Comparison of ENCODE assay signal across 8 cellular contexts in the genomic region with DNA sequence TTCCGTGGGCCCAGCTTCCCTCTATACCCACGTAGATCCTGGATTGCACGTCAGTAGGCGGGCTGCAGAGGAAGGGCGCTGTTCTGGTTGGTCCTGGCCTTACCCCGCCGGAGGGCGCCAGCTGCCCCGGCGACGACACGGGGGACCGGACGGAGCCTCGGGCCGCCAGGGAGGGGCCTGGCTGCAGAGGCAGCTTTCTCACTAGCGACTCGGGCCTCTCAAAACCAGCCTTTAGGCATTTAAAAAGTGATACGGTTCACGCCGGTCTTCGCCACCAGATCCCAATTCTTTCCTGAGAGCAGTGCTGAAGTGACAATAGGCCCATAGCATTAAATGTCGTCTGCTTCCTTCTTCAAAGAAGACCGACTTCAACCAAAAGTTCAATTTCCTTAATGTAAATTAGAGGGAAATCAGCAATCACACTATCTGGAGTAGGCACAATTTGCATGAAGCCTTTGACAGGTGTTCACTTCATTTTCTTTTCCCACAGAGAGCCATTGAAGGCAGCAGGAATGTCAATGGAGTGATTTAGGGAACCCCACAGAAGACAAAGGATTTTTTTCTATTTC. TPM values are rescaled to one million over a fixed set of nuclear protein-coding genes. Genes with fewer than 3 reads are reported as not detected.
DNase-seq lines count a peak whose midpoint lies in the region; ATAC-seq and TF ChIP-seq lines count a peak whose summit lies in the region.

No MANE protein-coding gene starts in this region.

- ATAC-seq in GM18511 (IDR thresholded peaks at IDR 0.05; ENCODE audit: unreplicated experiment) (peak; percentile 89), HG02798 (IDR thresholded peaks at IDR 0.05; ENCODE audit: poor library complexity, unreplicated experiment) (peak; percentile 89), gastrocnemius medialis (peak; percentile 68 to 78), GM18519 (IDR thresholded peaks at IDR 0.05; ENCODE audit: low FRiP score, unreplicated experiment) (no peak)
- ATAC-seq in activated naive CD8-positive, alpha-beta T cell treated with anti-CD3 and anti-CD28 coated beads, Interleukin-2, amount 50 U/mL, for 24 hours = peak; percentile 93

- no peaks in the 10 kb centered on the region for H3K9me3 ChIP-seq in Peyer's patch
- H3K9me3 ChIP-seq in hepatocyte (ENCODE audit: low read depth) = no peaks in the 10 kb centered on the region
- no peaks in the 10 kb centered on the region for H3K9me3 ChIP-seq in gastrocnemius medialis

- H3K27me3 Mint-ChIP-seq in activated naive CD8-positive, alpha-beta T cell treated with anti-CD3 and anti-CD28 coated beads, Interleukin-2, amount 50 U/mL, for 24 hours = no peaks in the 10 kb centered on the region

- 18% methylated on average over 23 of the region's 24 CpGs for WGBS in hepatocyte (ENCODE audit: low lambda C conversion rate, missing lambda C conversion rate)

- TF ChIP-seq POLR2A in Peyer's patch (IDR thresholded peaks at IDR 0.05) (no peak), gastrocnemius medialis (IDR thresholded peaks at IDR 0.05) (no peak)

- H3K4me2 ChIP-seq in hepatocyte = peak overlapping the region; percentile 73

- H3K36me3 ChIP-seq in Peyer's patch = no peaks in the 10 kb centered on the region
- H3K36me3 ChIP-seq in hepatocyte (replicated peaks; ENCODE audit: insufficient read depth, low read depth) = no peaks in the 10 kb centered on the region
- H3K36me3 ChIP-seq in gastrocnemius medialis = no peaks in the 10 kb centered on the region

- DNase-seq in Peyer's patch (peak; percentile 73 to 88 (median 79)), hepatocyte (ENCODE audit: low spot score) (peak; percentile 61), gastrocnemius medialis (peak; percentile 33 to 48), NCI-H2196 (lab: John Stamatoyannopoulos, UW; ENCODE audit: unreplicated experiment) (no peak)
- DNase-seq in activated naive CD8-positive, alpha-beta T cell treated with anti-CD3 and anti-CD28 coated beads, Interleukin-2, amount 50 U/mL, for 24 hours = peak; percentile 69

- H3K4me3 ChIP-seq in Peyer's patch = peak overlapping the region; percentile 20 to 41 (median 30)
- H3K4me3 ChIP-seq in hepatocyte = no peak overlapping the region
- peak overlapping the region; percentile 22 to 38 (median 27) for H3K4me3 ChIP-seq in gastrocnemius medialis

- peak overlapping the region; percentile 24 for H3K4me3 Mint-ChIP-seq in activated naive CD8-positive, alpha-beta T cell treated with anti-CD3 and anti-CD28 coated beads, Interleukin-2, amount 50 U/mL, for 24 hours

- H3K4me1 ChIP-seq in Peyer's patch (peaks cover 0 to 8% (median 0%) of the 10 kb centered on the region in 4 donors), hepatocyte (ENCODE audit: insufficient read depth) (no peaks in the 10 kb centered on the region), gastrocnemius medialis (no peaks in the 10 kb centered on the region)

- no peaks in the 10 kb centered on the region for H3K9me2 ChIP-seq in hepatocyte (replicated peaks; ENCODE audit: insufficient read depth)

- intact Hi-C loops in gastrocnemius medialis (cut with DNase I; ENCODE audit: low total_unique reads) = no loop called here

- H3K9me3 Mint-ChIP-seq in activated naive CD8-positive, alpha-beta T cell treated with anti-CD3 and anti-CD28 coated beads, Interleukin-2, amount 50 U/mL, for 24 hours = no peaks in the 10 kb centered on the region

- TF ChIP-seq CTCF in Peyer's patch (IDR thresholded peaks at IDR 0.05) = peak in 3 of 6 experiments; percentile 16 to 34 (median 34)
- no peak for TF ChIP-seq CTCF in hepatocyte (IDR thresholded peaks at IDR 0.05; ENCODE audit: poor library complexity)
- peak in 2 of 5 experiments; percentile 29 to 34 for TF ChIP-seq CTCF in gastrocnemius medialis (IDR thresholded peaks at IDR 0.05 in 4 of 5, conservative IDR thresholded peaks at IDR 0.05 in 1 of 5)

- H3K36me3 Mint-ChIP-seq in activated naive CD8-positive, alpha-beta T cell treated with anti-CD3 and anti-CD28 coated beads, Interleukin-2, amount 50 U/mL, for 24 hours (ENCODE audit: low read depth) = no peaks in the 10 kb centered on the region

- in situ Hi-C loops in gastrocnemius medialis (cut with MboI; ENCODE audit: low sequenced_read_pairs in 4 of 4) = no loop called here

- H4K20me1 ChIP-seq in hepatocyte (ENCODE audit: insufficient read depth, poor library complexity, severe bottlenecking) = no peaks in the 10 kb centered on the region

- peak overlapping the region; percentile 93 for H2AFZ ChIP-seq in hepatocyte

- H3K27me3 ChIP-seq in Peyer's patch (no peaks in the 10 kb centered on the region), hepatocyte (no peaks in the 10 kb centered on the region), gastrocnemius medialis (no peaks in the 10 kb centered on the region)

- H3K79me2 ChIP-seq in hepatocyte = no peaks in the 10 kb centered on the region

- H3K27ac ChIP-seq in Peyer's patch = peak overlapping the region in 3 of 4 donors; percentile 30 to 68 (median 45)
- no peak overlapping the region for H3K27ac ChIP-seq in hepatocyte
- H3K27ac ChIP-seq in gastrocnemius medialis = peak overlapping the region; percentile 1 to 27 (median 20)

- H3K27ac Mint-ChIP-seq in activated naive CD8-positive, alpha-beta T cell treated with anti-CD3 and anti-CD28 coated beads, Interleukin-2, amount 50 U/mL, for 24 hours = no peak overlapping the region

- peaks cover 8% of the 10 kb centered on the region for H3K4me1 Mint-ChIP-seq in activated naive CD8-positive, alpha-beta T cell treated with anti-CD3 and anti-CD28 coated beads, Interleukin-2, amount 50 U/mL, for 24 hours

RNA-seq across cellular contexts. Expression of a gene that starts 17.6 kb away (rescaled TPM):
- total RNA-seq in Peyer's patch = 10 to 100 TPM; 60.2 to 87.9 (median 70.2) TPM
- 85.9 and 100.0 TPM in 2 replicates for total RNA-seq in hepatocyte
- 167 and 182 TPM in 2 replicates for polyA plus RNA-seq in hepatocyte
- total RNA-seq in gastrocnemius medialis = 100 to 1,000 TPM in 3 of 4 donors, 10 to 100 TPM in 1; 98.5 to 199 (median 131) TPM
